In the genomic region with DNA sequence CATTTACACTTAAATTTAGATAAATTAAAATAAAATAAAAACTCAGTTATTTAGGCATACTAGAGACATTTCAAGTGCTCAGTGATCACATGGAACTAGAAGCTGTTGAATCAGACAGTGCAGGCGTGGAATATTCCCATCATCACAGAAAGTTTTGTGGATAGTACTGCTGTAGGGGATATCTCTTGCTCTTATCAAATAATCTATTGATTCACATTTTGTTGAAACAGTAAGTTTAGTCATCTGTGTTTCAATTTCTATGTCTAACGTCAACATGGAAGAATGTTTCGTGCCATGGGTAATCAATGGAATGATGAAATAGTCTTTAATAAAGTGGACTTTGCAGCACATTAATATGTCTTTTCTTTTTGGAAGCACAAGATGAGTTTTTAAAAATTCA, we compare ENCODE assay signal across 1 cellular context.
TF ChIP-seq lines count a peak whose summit lies in the region.

No MANE protein-coding gene starts in this region.

TF ChIP-seq in HepG2, 621 proteins besides CTCF, POLR2A, EP300 and RAD21 (continued from another document):
- TF ChIP-seq, protein P1, sequence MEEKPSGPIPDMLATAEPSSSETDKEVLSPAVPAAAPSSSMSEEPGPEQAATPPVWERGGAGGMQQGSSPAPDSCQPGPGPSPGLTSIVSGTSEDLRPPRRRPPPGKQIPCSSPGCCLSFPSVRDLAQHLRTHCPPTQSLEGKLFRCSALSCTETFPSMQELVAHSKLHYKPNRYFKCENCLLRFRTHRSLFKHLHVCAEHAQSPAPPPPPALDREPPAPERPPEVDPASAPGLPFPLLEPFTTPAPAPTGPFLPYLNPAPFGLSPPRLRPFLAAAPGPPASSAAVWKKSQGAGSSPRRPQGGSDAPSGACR (CRISPR knock-in tag; IDR thresholded peaks at IDR 0.05) = no peak
